In the genomic region with DNA sequence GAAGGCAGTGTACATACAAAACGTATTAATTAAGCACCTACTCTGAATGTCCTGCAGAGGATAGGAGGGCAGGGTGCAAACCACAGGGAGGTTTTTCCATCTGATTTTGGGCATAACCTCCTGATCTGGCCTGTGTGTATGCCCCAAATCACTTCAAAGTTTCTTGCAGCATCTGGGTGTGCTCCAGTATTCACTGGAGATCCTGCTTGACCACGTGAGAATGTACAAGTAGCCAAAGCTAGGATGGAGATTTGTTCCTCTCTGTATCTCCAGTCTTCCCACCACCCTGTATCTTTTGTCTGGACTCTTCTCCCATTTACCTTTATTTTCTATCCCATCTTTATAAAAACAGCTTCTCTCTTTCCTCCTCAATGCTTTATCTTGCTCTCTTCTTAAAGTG, we compare ENCODE assay signal across 34 cellular contexts.
A peak's percentile ranks its signal among the peaks of the same experiment; 100 is the strongest.
DNase-seq lines count a peak whose midpoint lies in the region; ATAC-seq and TF ChIP-seq lines count a peak whose summit lies in the region.
"Had no signal": no experiment of that assay in that cellular context is flagged by ENCODE, and none has a peak within 500 bp of the region (broad histone marks: within the 10 kb centered on the region; RNA-seq: fewer than 3 reads in every experiment).

No MANE protein-coding gene starts in this region.

- H3K36me3 Mint-ChIP-seq in mesothelial cell of epicardium, result peaks cover 25% of the 10 kb centered on the region
- H3K36me3 Mint-ChIP-seq: CD14-positive monocyte; CD4-positive, alpha-beta memory T cell; CD4-positive, CD25-positive, alpha-beta regulatory T cell; CD8-positive, alpha-beta memory T cell; CD8-positive, alpha-beta T cell had no signal

- DNase-seq in Right ventricle myocardium inferior (ENCODE audit: missing footprints), result no peak
- DNase-seq in left ventricle myocardium superior, result no peak
- no peak for DNase-seq in mesothelial cell of epicardium (ENCODE audit: low spot score in 2 of 2, unreplicated experiment in 2 of 2)
- DNase-seq in sciatic nerve (ENCODE audit: low spot score), result no peak
- no peak for DNase-seq in aorta
- no peak for DNase-seq in ACHN
- no peak for DNase-seq in foreskin keratinocyte
- DNase-seq in stimulated activated CD4-positive, alpha-beta T cell treated with anti-CD3 and anti-CD28 coated beads, Interleukin-4, amount 100 ng/mL, for 24 hours, result no peak
- DNase-seq: 8988T; AML-193; BE2C; C1 segment of cervical spinal cord; Caco-2; Calu3; CD4-positive, alpha-beta memory T cell; CD4-positive, alpha-beta T cell; CD4-positive, CD25-positive, alpha-beta regulatory T cell; CD8-positive, alpha-beta memory T cell; CD8-positive, alpha-beta T cell; COR-L47; DMS 273 treated with DMSO at 0.1 percent for 48 hours; DMS153; DMS53; DMS79; DMS79 treated with DMSO at 0.1 percent for 48 hours; DND-41; EL had no signal

- peaks cover 20% of the 10 kb centered on the region for H3K9me3 Mint-ChIP-seq in mesothelial cell of epicardium

- no peaks in the 10 kb centered on the region for H3K27me3 Mint-ChIP-seq in mesothelial cell of epicardium (ENCODE audit: low read depth)
- H3K27me3 Mint-ChIP-seq: B cell; CD4-positive, alpha-beta memory T cell; CD4-positive, alpha-beta T cell; CD8-positive, alpha-beta memory T cell had no signal

- H3K4me1 ChIP-seq in aorta (ENCODE audit: control insufficient read depth in 1 of 2, insufficient read depth in 2 of 2, low read length in 2 of 2), result peaks cover 3 to 18% of the 10 kb centered on the region in 2 donors
- no peaks in the 10 kb centered on the region for H3K4me1 ChIP-seq in foreskin keratinocyte
- H3K4me1 ChIP-seq: A549, BE2C, BLaER1, Caco-2 had no signal

- H3K27ac ChIP-seq in aorta (ENCODE audit: low read depth in 1 of 2, low read length in 2 of 2) (no peak overlapping the region), foreskin keratinocyte (no peak overlapping the region)
- H3K27ac ChIP-seq: 22Rv1; A549; BLaER1; BLaER1 treated with 17β-estradiol and CSF1 and Interleukin-3, amounts not matched to agents 10 nM and 100 nM; C4-2B had no signal

- peak overlapping the region; percentile 53 for H3K27ac Mint-ChIP-seq in mesothelial cell of epicardium
- H3K27ac Mint-ChIP-seq: B cell; CD4-positive, alpha-beta memory T cell; CD4-positive, alpha-beta T cell; CD4-positive, CD25-positive, alpha-beta regulatory T cell; CD8-positive, alpha-beta memory T cell; CD8-positive, alpha-beta T cell had no signal

- intact Hi-C loops in Right ventricle myocardium inferior (cut with DNase I) (no loop called here), left ventricle myocardium superior (cut with micrococcal nuclease) (no loop called here), sciatic nerve (cut with DNase I) (no loop called here), aorta (cut with DNase I) (no loop called here)

- H3K36me3 ChIP-seq in aorta (ENCODE audit: control insufficient read depth in 1 of 2, insufficient read depth in 2 of 2, low read length in 1 of 2), result no peaks in the 10 kb centered on the region
- H3K36me3 ChIP-seq: BE2C; BLaER1; BLaER1 treated with 17β-estradiol and CSF1 and Interleukin-3, amounts not matched to agents 10 nM and 100 nM had no signal

- H3K27me3 ChIP-seq in aorta (ENCODE audit: control insufficient read depth in 1 of 2, insufficient read depth in 2 of 2, low read length in 1 of 2) (no peaks in the 10 kb centered on the region), foreskin keratinocyte (no peaks in the 10 kb centered on the region)
- H3K27me3 ChIP-seq: BE2C; BLaER1; BLaER1 treated with 17β-estradiol and CSF1 and Interleukin-3, amounts not matched to agents 10 nM and 100 nM had no signal

- in situ Hi-C loops in ACHN (cut with HindIII; ENCODE audit: low pct_ligation_motif_present, low pct_unique_long_range_greater_than_20kb, low sequenced_read_pairs), result no loop called here

- no peak overlapping the region for H3K4me3 ChIP-seq in aorta (ENCODE audit: low read length in 2 of 2)
- H3K4me3 ChIP-seq: A549; BLaER1; BLaER1 treated with 17β-estradiol and CSF1 and Interleukin-3, amounts not matched to agents 10 nM and 100 nM had no signal

- peaks cover 19% of the 10 kb centered on the region for H3K4me1 Mint-ChIP-seq in mesothelial cell of epicardium
- H3K4me1 Mint-ChIP-seq: B cell; CD14-positive monocyte; CD4-positive, alpha-beta memory T cell; CD4-positive, CD25-positive, alpha-beta regulatory T cell; CD8-positive, alpha-beta memory T cell had no signal

- TF ChIP-seq CTCF in mesothelial cell of epicardium (IDR thresholded peaks at IDR 0.05; ENCODE audit: unreplicated experiment) (no peak), foreskin keratinocyte (conservative IDR thresholded peaks at IDR 0.05) (no peak)

- H3K9me3 ChIP-seq in aorta (ENCODE audit: control insufficient read depth, low read length), result no peaks in the 10 kb centered on the region
- H3K9me3 ChIP-seq: A549, BE2C, BLaER1, Caco-2 had no signal

- ATAC-seq in Right ventricle myocardium inferior, result peak; percentile 27
- no peak for ATAC-seq in left ventricle myocardium superior
- ATAC-seq in sciatic nerve, result peak; percentile 51
- peak; percentile 53 for ATAC-seq in aorta (ENCODE audit: low FRiP score)
- ATAC-seq in foreskin keratinocyte, result no peak
- ATAC-seq: A549; CD8-positive, alpha-beta T cell had no signal

- 19 to 31% methylated on average over 2 of the region's 2 CpGs for WGBS in aorta, 2 donors

- H3K4me3 Mint-ChIP-seq in mesothelial cell of epicardium, result no peak overlapping the region
- H3K4me3 Mint-ChIP-seq: B cell; CD14-positive monocyte; CD4-positive, alpha-beta memory T cell; CD4-positive, alpha-beta T cell; CD4-positive, CD25-positive, alpha-beta regulatory T cell; CD8-positive, alpha-beta memory T cell; CD8-positive, alpha-beta T cell had no signal

Comparison
In these comparisons a context has a peak if more than half of its experiments do, and no peak if none do; other contexts are left out.
1. ATAC-seq: peak in Right ventricle myocardium inferior (single experiment), sciatic nerve (single experiment) and aorta (single experiment); none in left ventricle myocardium superior (single experiment) and foreskin keratinocyte (single experiment).